In genomic region chr3:47250309-47251060, GRCh38 we compare ENCODE assay signal across 9 cellular contexts. TPM values are rescaled to one million over a fixed set of nuclear protein-coding genes. Genes with fewer than 3 reads are reported as not detected.
DNase-seq lines count a peak whose midpoint lies in the region; ATAC-seq, FAIRE-seq and TF ChIP-seq lines count a peak whose summit lies in the region.
"Had no signal": no experiment of that assay in that cellular context is flagged by ENCODE, and none has a peak within 500 bp of the region (broad histone marks: within the 10 kb centered on the region; RNA-seq: fewer than 3 reads in every experiment).

No MANE protein-coding gene starts in this region.

- H4K91ac ChIP-seq in H1 (replicated peaks; ENCODE audit: insufficient read length, low read length), result peak overlapping the region; percentile 22

- H3K4me1 ChIP-seq in H1 (replicated peaks in 1 of 4; ENCODE audit: control insufficient read depth in 3 of 4, insufficient read depth in 4 of 4, low read length in 3 of 4), result no peaks in the 10 kb centered on the region; a peak in 1 of 7 replicates

- H2BK12ac ChIP-seq in H1 (ENCODE audit: low read depth, low read length), result peak overlapping the region; percentile 75; the same call in 1 of the 2 replicates

- no peaks in the 10 kb centered on the region; the same call in 1 of the 2 replicates for H3K23me2 ChIP-seq in H1 (ENCODE audit: low read depth, low read length)

- no peaks in the 10 kb centered on the region for H3K9me3 Mint-ChIP-seq in nephron progenitor cell
- no peaks in the 10 kb centered on the region for H3K9me3 Mint-ChIP-seq in activated naive CD4-positive, alpha-beta T cell treated with anti-CD3 and anti-CD28 coated beads, Interleukin-2, amount 10 ng/mL, durations not matched to agents 7 days and 5 days

- H3K9me3 ChIP-seq in H1 (ENCODE audit: insufficient read depth in 2 of 2, low read depth in 1 of 2, low read length in 1 of 2), result no peaks in the 10 kb centered on the region

- TF ChIP-seq RAD21 in H1 (IDR thresholded peaks at IDR 0.05 in 1 of 2, conservative IDR thresholded peaks at IDR 0.05 in 1 of 2; ENCODE audit: low read depth in 2 of 2, low read length in 2 of 2), result peak; percentile 56 to 70

- H3K4ac ChIP-seq in H1 (replicated peaks; ENCODE audit: insufficient read length, low read depth, low read length), result no peak overlapping the region

- H3K36me3 ChIP-seq in GM06990 (ENCODE audit: control insufficient read depth, insufficient read depth, low read length) (no peaks in the 10 kb centered on the region), H1 (ENCODE audit: control insufficient read depth in 2 of 4, insufficient read depth in 4 of 4, low read length in 3 of 4) (no peaks in the 10 kb centered on the region)

- TF ChIP-seq POLR2A in H1 (IDR thresholded peaks at IDR 0.05; ENCODE audit: control extremely low read depth in 1 of 2, low read depth in 2 of 2, low read length in 2 of 2), result no peak

- H3K27ac ChIP-seq in H1 (ENCODE audit: low read depth, low read length), result no peak overlapping the region

- peak overlapping the region; percentile 50 for H2BK120ac ChIP-seq in H1 (replicated peaks; ENCODE audit: low read depth, low read length)

- no peak overlapping the region; the same call in 1 of the 2 replicates for H2AK5ac ChIP-seq in H1 (ENCODE audit: low read depth, low read length)

- no peaks in the 10 kb centered on the region for H3K36me3 Mint-ChIP-seq in nephron progenitor cell (ENCODE audit: low read depth)
- no peaks in the 10 kb centered on the region for H3K36me3 Mint-ChIP-seq in activated naive CD4-positive, alpha-beta T cell treated with anti-CD3 and anti-CD28 coated beads, Interleukin-2, amount 10 ng/mL, durations not matched to agents 7 days and 5 days

- H4K8ac ChIP-seq in H1 (ENCODE audit: extremely low read depth, insufficient read depth, low read length), result no peak overlapping the region

- no peak overlapping the region for H3K4me3 Mint-ChIP-seq in nephron progenitor cell
- no peak overlapping the region for H3K4me3 Mint-ChIP-seq in activated naive CD4-positive, alpha-beta T cell treated with anti-CD3 and anti-CD28 coated beads, Interleukin-2, amount 10 ng/mL, durations not matched to agents 7 days and 5 days

- H4K20me1 ChIP-seq in H1 (replicated peaks in 1 of 2; ENCODE audit: control insufficient read depth in 1 of 2, insufficient read depth in 2 of 2, low read length in 2 of 2), result no peaks in the 10 kb centered on the region

- no peak overlapping the region for H4K5ac ChIP-seq in H1 (ENCODE audit: insufficient read length, low read depth, low read length)

- no peak overlapping the region for H3K56ac ChIP-seq in H1 (replicated peaks; ENCODE audit: insufficient read length, low read depth, low read length)

- POLR2A ChIA-PET in H1 (lab: Charles Lee; ENCODE audit: partially characterized antibody), result interaction anchor here (1.0 to 1.2 kb wide), 3 partner anchors 23 to 86 kb away, joined by 3 read pairs; no protein-coding TSS in a partner anchor

- no peak overlapping the region; a peak in 1 of 4 replicates for H3K4me2 ChIP-seq in H1 (ENCODE audit: insufficient read depth in 1 of 2, low read depth in 2 of 2, low read length in 2 of 2)

- H3K4me1 Mint-ChIP-seq in nephron progenitor cell, result no peaks in the 10 kb centered on the region
- H3K4me1 Mint-ChIP-seq in activated naive CD4-positive, alpha-beta T cell treated with anti-CD3 and anti-CD28 coated beads, Interleukin-2, amount 10 ng/mL, durations not matched to agents 7 days and 5 days, result no peaks in the 10 kb centered on the region

- no peaks in the 10 kb centered on the region for H3K79me2 ChIP-seq in H1 (ENCODE audit: control insufficient read depth in 1 of 2, insufficient read depth in 2 of 2, low read length in 2 of 2)

- TF ChIP-seq EP300 in H1 (IDR thresholded peaks at IDR 0.05; ENCODE audit: borderline replicate concordance in 1 of 2, low read depth in 2 of 2, low read length in 2 of 2), result no peak

- no peak for DNase-seq in GM06990 (ENCODE audit: extremely low read depth, insufficient read length)
- peak; percentile 15 for DNase-seq in NCI-H2029 (lab: John Stamatoyannopoulos, UW)
- DNase-seq in H1 (ENCODE audit: low read depth in 1 of 2, low spot score in 2 of 2), result no peak
- peak; percentile 11 for DNase-seq in nephron progenitor cell
- DNase-seq in activated naive CD4-positive, alpha-beta T cell treated with anti-CD3 and anti-CD28 coated beads, Interleukin-2, amount 10 ng/mL, durations not matched to agents 7 days and 5 days, result no peak
- DNase-seq in activated T-cell treated with anti-CD3 and anti-CD28 coated beads, Interleukin-2, amount 50 U/mL, for 1 hour, result no peak

- H3K23ac ChIP-seq in H1 (ENCODE audit: insufficient read length), result no peak overlapping the region

- no peak overlapping the region for H2AFZ ChIP-seq in H1 (ENCODE audit: low read length)

- peaks cover 13% of the 10 kb centered on the region for H3K27me3 Mint-ChIP-seq in nephron progenitor cell (ENCODE audit: low read depth, poor library complexity)
- no peaks in the 10 kb centered on the region for H3K27me3 Mint-ChIP-seq in activated naive CD4-positive, alpha-beta T cell treated with anti-CD3 and anti-CD28 coated beads, Interleukin-2, amount 10 ng/mL, durations not matched to agents 7 days and 5 days

- peak overlapping the region; percentile 71; the same call in 1 of the 2 replicates for H2BK5ac ChIP-seq in H1 (ENCODE audit: low read depth, low read length)

- H3K14ac ChIP-seq in H1 (ENCODE audit: insufficient read length), result no peak overlapping the region

- H3K27me3 ChIP-seq in GM06990 (replicated peaks; ENCODE audit: control insufficient read depth, insufficient read depth, low read length), result no peaks in the 10 kb centered on the region
- no peaks in the 10 kb centered on the region for H3K27me3 ChIP-seq in H1 (replicated peaks in 1 of 4; ENCODE audit: control insufficient read depth in 3 of 4, extremely low read depth in 1 of 4, insufficient read depth in 3 of 4, low read length in 3 of 4)

- no peak overlapping the region for H3K9ac ChIP-seq in H1 (replicated peaks in 1 of 4; ENCODE audit: extremely low read depth in 1 of 4, low read depth in 3 of 4, low read length in 3 of 4)

- peak overlapping the region; percentile 80 for H2BK20ac ChIP-seq in H1 (ENCODE audit: low read length)

- H3K4me3 ChIP-seq in GM06990 (replicated peaks; ENCODE audit: low read depth, low read length) (no peak overlapping the region), H1 (ENCODE audit: extremely low read depth in 1 of 4, insufficient read depth in 2 of 4, low read depth in 3 of 4, low read length in 4 of 4) (no peak overlapping the region)

- CTCF ChIA-PET in H1 (lab: Charles Lee; ENCODE audit: partially characterized antibody), result interaction anchor here (0.5 to 5.9 kb wide), 21 partner anchors 8 to 253 kb away, joined by 3 to 59 read pairs (median 4); no protein-coding TSS in a partner anchor
- CTCF ChIA-PET in activated naive CD4-positive, alpha-beta T cell treated with anti-CD3 and anti-CD28 coated beads, Interleukin-2, amount 10 ng/mL, durations not matched to agents 7 days and 5 days (lab: Charles Lee), result interaction anchor here (1.0 to 1.2 kb wide), 2 partner anchors 74 to 193 kb away, joined by 3 read pairs; no protein-coding TSS in a partner anchor

- no peak overlapping the region; the same call in 1 of the 2 replicates for H2BK15ac ChIP-seq in H1 (ENCODE audit: low read length)

- peak; percentile 50 for FAIRE-seq in H1 (lab: Jason Lieb, UNC)
- FAIRE-seq: islet of Langerhans had no signal

- peak overlapping the region; percentile 52; the same call in 1 of the 2 replicates for H3K18ac ChIP-seq in H1 (ENCODE audit: extremely low read depth, low read length)

- peak; percentile 24 for TF ChIP-seq CTCF in GM06990 (IDR thresholded peaks at IDR 0.05; ENCODE audit: insufficient read depth, low read length, poor library complexity, severe bottlenecking)
- TF ChIP-seq CTCF in H1 (IDR thresholded peaks at IDR 0.05; ENCODE audit: control extremely low read depth in 1 of 3, insufficient read depth in 1 of 3, low read depth in 1 of 3, low read length in 3 of 3), result peak; percentile 7 to 53 (median 49)
- peak; percentile 38 for TF ChIP-seq CTCF in nephron progenitor cell (IDR thresholded peaks at IDR 0.05)

- no peaks in the 10 kb centered on the region for H3K79me1 ChIP-seq in H1 (ENCODE audit: low read depth, low read length)

- no peak overlapping the region for H3K27ac Mint-ChIP-seq in nephron progenitor cell
- H3K27ac Mint-ChIP-seq in activated naive CD4-positive, alpha-beta T cell treated with anti-CD3 and anti-CD28 coated beads, Interleukin-2, amount 10 ng/mL, durations not matched to agents 7 days and 5 days, result no peak overlapping the region

- no peak for ATAC-seq in GM19395 (IDR thresholded peaks at IDR 0.05; ENCODE audit: unreplicated experiment)
- no peak for ATAC-seq in HG03432 (IDR thresholded peaks at IDR 0.05; ENCODE audit: unreplicated experiment)

- WGBS in H1 (ENCODE audit: extremely low coverage in 1 of 2, insufficient coverage in 1 of 2, insufficient read length in 1 of 2, insufficient replicate concordance in 2 of 2, low coverage in 1 of 2, low lambda C conversion rate in 2 of 2, missing lambda C conversion rate in 1 of 2), 2 experiments, result 82% methylated on average over 7 of the region's 7 CpGs; no CpG with 5 or more reads in 1 of the 2 experiments

TF ChIP-seq in H1, 55 proteins besides CTCF, POLR2A, EP300 and RAD21 (continues in another document):
- TF ChIP-seq BCL11A (IDR thresholded peaks at IDR 0.05; ENCODE audit: low read depth in 2 of 2, low read length in 2 of 2) (no peak), SP1 (IDR thresholded peaks at IDR 0.05; ENCODE audit: low read depth, low read length) (no peak), EGR1 (IDR thresholded peaks at IDR 0.05; ENCODE audit: borderline replicate concordance, low read depth, low read length) (no peak)

RNA-seq across cellular contexts. Expression of gene KIF9, which starts 32.1 kb away (rescaled TPM):
- 6.8 and 8.0 TPM in 2 replicates for total RNA-seq in H1 (2021; fragmentation: NEBNext Ultra II Directional; extraction: Animal tissue kit (Norgen Biotek cat#: 25700))
- polyA plus RNA-seq in H1 (2011; rRNA removed), result 5.0 and 5.8 TPM in 2 replicates
- polyA plus RNA-seq in H1 (2011; cell fraction: cytosol; rRNA removed), result 6.7 TPM
- polyA plus RNA-seq in H1 (2011; cell fraction: nucleus; rRNA removed), result 3.0 TPM
- 7.3 to 11.9 TPM (median 8.5 TPM) in 4 replicates for polyA plus RNA-seq in H1 (2012, experiment 1 of 2)
- polyA plus RNA-seq in H1 (2012, experiment 2 of 2), result 7.9 TPM
- 7.3 TPM for polyA plus RNA-seq in H1 (2013, experiment 1 of 2)
- 7.7 TPM for polyA plus RNA-seq in H1 (2013, experiment 2 of 2)
- polyA minus RNA-seq in H1 (2011; rRNA and poly(A)+ RNA removed), result 1.0 and 1.4 TPM in 2 replicates
- 2.7 TPM for polyA minus RNA-seq in H1 (2011; cell fraction: cytosol; rRNA and poly(A)+ RNA removed)
- 2.3 TPM for polyA minus RNA-seq in H1 (2011; cell fraction: nucleus; rRNA and poly(A)+ RNA removed)

RNA-seq across cellular contexts. Expression of gene KLHL18, which starts 32.3 kb away (rescaled TPM):
- total RNA-seq in H1 (2021; fragmentation: NEBNext Ultra II Directional; extraction: Animal tissue kit (Norgen Biotek cat#: 25700)), result 30.9 and 31.7 TPM in 2 replicates
- polyA plus RNA-seq in H1 (2011; rRNA removed), result 19.9 and 27.3 TPM in 2 replicates
- polyA plus RNA-seq in H1 (2011; cell fraction: cytosol; rRNA removed), result 17.9 TPM
- polyA plus RNA-seq in H1 (2011; cell fraction: nucleus; rRNA removed), result 20.9 TPM
- polyA plus RNA-seq in H1 (2012, experiment 1 of 2), result 16.8 to 22.5 TPM (median 19.6 TPM) in 4 replicates
- polyA plus RNA-seq in H1 (2012, experiment 2 of 2), result 10.9 TPM
- polyA plus RNA-seq in H1 (2013, experiment 1 of 2), result 10.5 TPM
- 11.6 TPM for polyA plus RNA-seq in H1 (2013, experiment 2 of 2)
- 51.9 and 54.2 TPM in 2 replicates for polyA minus RNA-seq in H1 (2011; rRNA and poly(A)+ RNA removed)
- polyA minus RNA-seq in H1 (2011; cell fraction: cytosol; rRNA and poly(A)+ RNA removed), result 19.4 TPM
- polyA minus RNA-seq in H1 (2011; cell fraction: nucleus; rRNA and poly(A)+ RNA removed), result 24.2 TPM

Comparison
In these comparisons a context has a peak if more than half of its experiments do, and no peak if none do; other contexts are left out.
1. DNase-seq: peak in NCI-H2029 (single experiment) and nephron progenitor cell (single experiment); none in GM06990 (single experiment), H1 (0 of 2), activated naive CD4-positive, alpha-beta T cell treated with anti-CD3 and anti-CD28 coated beads, Interleukin-2, amount 10 ng/mL, durations not matched to agents 7 days and 5 days (single experiment) and activated T-cell treated with anti-CD3 and anti-CD28 coated beads, Interleukin-2, amount 50 U/mL, for 1 hour (single experiment).
2. Peak in every context shown above with its lines, with median percentiles within 50 percentile points of each other: CTCF ChIP-seq.